12 cellular contexts compared by ENCODE assay signal in genomic region chr11:30131535-30131934, GRCh38.
DNase-seq lines count a peak whose midpoint lies in the region; ATAC-seq and TF ChIP-seq lines count a peak whose summit lies in the region.
"Had no signal": no experiment of that assay in that cellular context is flagged by ENCODE, and none has a peak within 500 bp of the region (broad histone marks: within the 10 kb centered on the region; RNA-seq: fewer than 3 reads in every experiment).

No MANE protein-coding gene starts in this region.

- no peaks in the 10 kb centered on the region for H3K9me3 Mint-ChIP-seq in activated CD8-positive, alpha-beta T cell treated with anti-CD3 and anti-CD28 coated beads, Interleukin-2, amount 10 ng/mL, durations not matched to agents 7 days and 5 days (ENCODE audit: insufficient read depth)
- H3K9me3 Mint-ChIP-seq: CD4-positive, alpha-beta memory T cell; neural crest cell had no signal

- ATAC-seq in GM21619 (IDR thresholded peaks at IDR 0.05; ENCODE audit: unreplicated experiment) (peak; percentile 66), left lobe of liver (peak; percentile 97)
- ATAC-seq in activated CD8-positive, alpha-beta T cell treated with anti-CD3 and anti-CD28 coated beads, Interleukin-2, amount 10 ng/mL, durations not matched to agents 7 days and 5 days, result no peak

- H3K27me3 Mint-ChIP-seq in activated CD8-positive, alpha-beta T cell treated with anti-CD3 and anti-CD28 coated beads, Interleukin-2, amount 10 ng/mL, durations not matched to agents 7 days and 5 days (ENCODE audit: low read depth), result no peaks in the 10 kb centered on the region

- in situ Hi-C loops in SK-MEL-5 (cut with HindIII; ENCODE audit: low pct_unique_long_range_greater_than_20kb, low sequenced_read_pairs), result no loop called here

- H3K36me3 Mint-ChIP-seq in activated CD8-positive, alpha-beta T cell treated with anti-CD3 and anti-CD28 coated beads, Interleukin-2, amount 10 ng/mL, durations not matched to agents 7 days and 5 days (ENCODE audit: low read depth), result no peaks in the 10 kb centered on the region
- H3K36me3 Mint-ChIP-seq: CD4-positive, alpha-beta memory T cell had no signal

- CTCF ChIA-PET in activated CD8-positive, alpha-beta T cell treated with anti-CD3 and anti-CD28 coated beads, Interleukin-2, amount 10 ng/mL, durations not matched to agents 7 days and 5 days (lab: Charles Lee), result interaction anchor here (3.3 kb wide), 1 partner anchor 11 kb away, joined by 18 read pairs; no protein-coding TSS in a partner anchor

- peak; percentile 11 for TF ChIP-seq CTCF in GM06990 (IDR thresholded peaks at IDR 0.05; ENCODE audit: insufficient read depth, low read length, poor library complexity, severe bottlenecking)

- DNase-seq in GM06990 (ENCODE audit: extremely low read depth, insufficient read length) (no peak), SK-MEL-5 (ENCODE audit: low read depth, low spot score) (peak; percentile 32), left lobe of liver (ENCODE audit: low spot score) (no peak), UCSD-AML1 (lab: John Stamatoyannopoulos, UW; ENCODE audit: unreplicated experiment) (no peak), DMS79 treated with DMSO at 0.1 percent for 48 hours (lab: John Stamatoyannopoulos, UW) (no peak), NCI-H774 (lab: John Stamatoyannopoulos, UW) (no peak)
- DNase-seq in activated CD8-positive, alpha-beta T cell treated with anti-CD3 and anti-CD28 coated beads, Interleukin-2, amount 10 ng/mL, durations not matched to agents 7 days and 5 days, result no peak
- DNase-seq: CD4-positive, alpha-beta memory T cell; Karpas-422; transverse colon had no signal

- no peak overlapping the region for H3K4me3 ChIP-seq in GM06990 (replicated peaks; ENCODE audit: low read depth, low read length)
- H3K4me3 ChIP-seq: transverse colon had no signal

- no peak overlapping the region for H3K4me3 Mint-ChIP-seq in activated CD8-positive, alpha-beta T cell treated with anti-CD3 and anti-CD28 coated beads, Interleukin-2, amount 10 ng/mL, durations not matched to agents 7 days and 5 days
- H3K4me3 Mint-ChIP-seq: CD4-positive, alpha-beta memory T cell; neural crest cell had no signal

- H3K4me1 Mint-ChIP-seq in activated CD8-positive, alpha-beta T cell treated with anti-CD3 and anti-CD28 coated beads, Interleukin-2, amount 10 ng/mL, durations not matched to agents 7 days and 5 days (ENCODE audit: low read depth), result no peaks in the 10 kb centered on the region
- H3K4me1 Mint-ChIP-seq: CD4-positive, alpha-beta memory T cell; neural crest cell had no signal

- no peaks in the 10 kb centered on the region for H3K36me3 ChIP-seq in GM06990 (ENCODE audit: control insufficient read depth, insufficient read depth, low read length)
- H3K36me3 ChIP-seq: transverse colon had no signal

- no peak overlapping the region for H3K27ac Mint-ChIP-seq in activated CD8-positive, alpha-beta T cell treated with anti-CD3 and anti-CD28 coated beads, Interleukin-2, amount 10 ng/mL, durations not matched to agents 7 days and 5 days
- H3K27ac Mint-ChIP-seq: CD4-positive, alpha-beta memory T cell had no signal

- POLR2A ChIA-PET in activated CD8-positive, alpha-beta T cell treated with anti-CD3 and anti-CD28 coated beads, Interleukin-2, amount 10 ng/mL, durations not matched to agents 7 days and 5 days (lab: Charles Lee), result interaction anchor here (0.7 kb wide), 1 partner anchor 291 kb away, joined by 6 read pairs; no protein-coding TSS in a partner anchor

- H3K27me3 ChIP-seq in GM06990 (replicated peaks; ENCODE audit: control insufficient read depth, insufficient read depth, low read length), result no peaks in the 10 kb centered on the region
- H3K27me3 ChIP-seq: transverse colon had no signal
